11 cellular contexts compared by ENCODE assay signal in the genomic region with DNA sequence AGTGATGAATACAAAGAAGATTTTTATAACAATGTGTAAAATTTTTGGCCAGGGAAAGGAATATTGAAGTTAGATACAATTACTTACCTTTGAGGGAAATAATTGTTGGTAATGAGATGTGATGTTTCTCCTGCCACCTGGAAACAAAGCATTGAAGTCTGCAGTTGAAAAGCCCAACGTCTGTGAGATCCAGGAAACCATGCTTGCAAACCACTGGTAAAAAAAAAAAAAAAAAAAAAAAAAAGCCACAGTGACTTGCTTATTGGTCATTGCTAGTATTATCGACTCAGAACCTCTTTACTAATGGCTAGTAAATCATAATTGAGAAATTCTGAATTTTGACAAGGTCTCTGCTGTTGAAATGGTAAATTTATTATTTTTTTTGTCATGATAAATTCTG. TPM values are rescaled to one million over a fixed set of nuclear protein-coding genes. Genes with fewer than 3 reads are reported as not detected.
A peak's percentile ranks its signal among the peaks of the same experiment; 100 is the strongest.
DNase-seq lines count a peak whose midpoint lies in the region; ATAC-seq and TF ChIP-seq lines count a peak whose summit lies in the region.
"Had no signal": no experiment of that assay in that cellular context is flagged by ENCODE, and none has a peak within 500 bp of the region (broad histone marks: within the 10 kb centered on the region; RNA-seq: fewer than 3 reads in every experiment).

No MANE protein-coding gene starts in this region.

- no peak for DNase-seq in activated T-cell treated with anti-CD3 and anti-CD28 coated beads, Interleukin-2, amount 50 U/mL, for 72 hours
- DNase-seq in activated T-cell treated with anti-CD3 and anti-CD28 coated beads for 4 hours, result no peak
- DNase-seq in KG1 (lab: John Stamatoyannopoulos, UW), result peak; percentile 25
- DNase-seq in activated CD8-positive, alpha-beta T cell treated with anti-CD3 and anti-CD28 coated beads, Interleukin-2, amount 10 ng/mL, durations not matched to agents 7 days and 5 days, result no peak
- no peak for DNase-seq in spleen
- DNase-seq in head of caudate nucleus, result no peak
- DNase-seq in activated effector memory CD4-positive, alpha-beta T cell treated with anti-CD3 and anti-CD28 coated beads, Interleukin-2, amount 50 U/mL, for 16 hours, result no peak
- no peak for DNase-seq in DMS153 (lab: John Stamatoyannopoulos, UW)
- DNase-seq: stimulated activated CD4-positive, alpha-beta T cell treated with anti-CD3 and anti-CD28 coated beads, Interleukin-15, amount 100 ng/mL, for 24 hours had no signal

- WGBS in spleen, 5 donors, result 8 to 26% (median 12%) methylated on average over 2 of the region's 2 CpGs

- peak overlapping the region in 5 of 8 donors; percentile 9 to 83 (median 59) for H3K4me3 ChIP-seq in spleen
- H3K4me3 ChIP-seq: gastroesophageal sphincter had no signal

- no peaks in the 10 kb centered on the region for H3K27me3 ChIP-seq in spleen (replicated peaks in 1 of 7)
- H3K27me3 ChIP-seq: gastroesophageal sphincter had no signal

- ATAC-seq in activated T-cell treated with anti-CD3 and anti-CD28 coated beads, Interleukin-2, amount 50 U/mL, for 72 hours (replicated peaks in 1 of 2), result no peak
- ATAC-seq in activated CD8-positive, alpha-beta T cell treated with anti-CD3 and anti-CD28 coated beads, Interleukin-2, amount 10 ng/mL, durations not matched to agents 7 days and 5 days, result peak; percentile 21
- ATAC-seq: gastroesophageal sphincter had no signal

- no peaks in the 10 kb centered on the region for H3K9me3 ChIP-seq in spleen
- H3K9me3 ChIP-seq: gastroesophageal sphincter had no signal

- H3K4me3 Mint-ChIP-seq in activated T-cell treated with anti-CD3 and anti-CD28 coated beads, Interleukin-2, amount 50 U/mL, for 72 hours, result peak overlapping the region; percentile 81 to 93
- H3K4me3 Mint-ChIP-seq in activated CD8-positive, alpha-beta T cell treated with anti-CD3 and anti-CD28 coated beads, Interleukin-2, amount 10 ng/mL, durations not matched to agents 7 days and 5 days, result peak overlapping the region; percentile 68

- H3K4me1 Mint-ChIP-seq in activated T-cell treated with anti-CD3 and anti-CD28 coated beads, Interleukin-2, amount 50 U/mL, for 72 hours (ENCODE audit: low read depth), result peaks cover 57% of the 10 kb centered on the region
- peaks cover 61% of the 10 kb centered on the region for H3K4me1 Mint-ChIP-seq in activated CD8-positive, alpha-beta T cell treated with anti-CD3 and anti-CD28 coated beads, Interleukin-2, amount 10 ng/mL, durations not matched to agents 7 days and 5 days (ENCODE audit: low read depth)

- H3K27ac ChIP-seq in spleen, result peak overlapping the region in 6 of 8 donors; percentile 87 to 95 (median 90)

- H3K4me1 ChIP-seq in spleen, result peaks cover 26 to 100% (median 69%) of the 10 kb centered on the region in 6 donors

- intact Hi-C loops in spleen (cut with DNase I; ENCODE audit: low total_unique reads), result no loop called here
- intact Hi-C loops in head of caudate nucleus (cut with DNase I), result no loop called here

- peaks cover 0 to 69% (median 31%) of the 10 kb centered on the region in 6 donors for H3K36me3 ChIP-seq in spleen

- H3K9me3 Mint-ChIP-seq in activated T-cell treated with anti-CD3 and anti-CD28 coated beads, Interleukin-2, amount 50 U/mL, for 72 hours, result no peaks in the 10 kb centered on the region
- H3K9me3 Mint-ChIP-seq in activated CD8-positive, alpha-beta T cell treated with anti-CD3 and anti-CD28 coated beads, Interleukin-2, amount 10 ng/mL, durations not matched to agents 7 days and 5 days (ENCODE audit: insufficient read depth), result no peaks in the 10 kb centered on the region

- peak overlapping the region; percentile 99 for H3K27ac Mint-ChIP-seq in activated T-cell treated with anti-CD3 and anti-CD28 coated beads, Interleukin-2, amount 50 U/mL, for 72 hours
- H3K27ac Mint-ChIP-seq in activated CD8-positive, alpha-beta T cell treated with anti-CD3 and anti-CD28 coated beads, Interleukin-2, amount 10 ng/mL, durations not matched to agents 7 days and 5 days, result peak overlapping the region; percentile 82
- H3K27ac Mint-ChIP-seq: progenitor cell of endocrine pancreas had no signal

- no peaks in the 10 kb centered on the region for H3K27me3 Mint-ChIP-seq in activated T-cell treated with anti-CD3 and anti-CD28 coated beads, Interleukin-2, amount 50 U/mL, for 72 hours (ENCODE audit: low read depth)
- no peaks in the 10 kb centered on the region for H3K27me3 Mint-ChIP-seq in activated CD8-positive, alpha-beta T cell treated with anti-CD3 and anti-CD28 coated beads, Interleukin-2, amount 10 ng/mL, durations not matched to agents 7 days and 5 days (ENCODE audit: low read depth)

- H3K36me3 Mint-ChIP-seq in activated T-cell treated with anti-CD3 and anti-CD28 coated beads, Interleukin-2, amount 50 U/mL, for 72 hours (ENCODE audit: insufficient read depth in 2 of 2), result peaks cover 31 to 49% of the 10 kb centered on the region in 2 donors
- H3K36me3 Mint-ChIP-seq in activated CD8-positive, alpha-beta T cell treated with anti-CD3 and anti-CD28 coated beads, Interleukin-2, amount 10 ng/mL, durations not matched to agents 7 days and 5 days (ENCODE audit: low read depth), result peaks cover 39% of the 10 kb centered on the region

- no peak for TF ChIP-seq POLR2A in spleen (IDR thresholded peaks at IDR 0.05)

- TF ChIP-seq CTCF in spleen (IDR thresholded peaks at IDR 0.05 in 8 of 11, conservative IDR thresholded peaks at IDR 0.05 in 3 of 11), result no peak

- POLR2A ChIA-PET in activated CD8-positive, alpha-beta T cell treated with anti-CD3 and anti-CD28 coated beads, Interleukin-2, amount 10 ng/mL, durations not matched to agents 7 days and 5 days (lab: Charles Lee), result no interaction called here

- CTCF ChIA-PET in activated CD8-positive, alpha-beta T cell treated with anti-CD3 and anti-CD28 coated beads, Interleukin-2, amount 10 ng/mL, durations not matched to agents 7 days and 5 days (lab: Charles Lee), result interaction anchor here (5.4 to 17.7 kb wide), 2 partner anchors 19 to 31 kb away, joined by 32 to 484 read pairs; no protein-coding TSS in a partner anchor

RNA-seq across cellular contexts. Expression of a gene that starts 5.3 kb away (rescaled TPM):
- total RNA-seq in activated T-cell treated with anti-CD3 and anti-CD28 coated beads, Interleukin-2, amount 50 U/mL, for 72 hours, result 100 to 1,000 TPM; 123 to 155 TPM
- total RNA-seq in activated CD8-positive, alpha-beta T cell treated with anti-CD3 and anti-CD28 coated beads, Interleukin-2, amount 10 ng/mL, durations not matched to agents 7 days and 5 days, result 10 to 100 TPM; 12.9 to 14.5 TPM
- 100 to 1,000 TPM in 3 of 7 donors, 10 to 100 TPM in 4; 73.9 to 164 (median 97.6) TPM for total RNA-seq in spleen
- polyA plus RNA-seq in spleen, result 10 to 100 TPM; 35.0 to 52.0 (median 41.4) TPM

RNA-seq across cellular contexts. Expression of a gene that starts 24.5 kb away (rescaled TPM):
- 10 to 100 TPM; 38.3 to 44.4 TPM for total RNA-seq in activated T-cell treated with anti-CD3 and anti-CD28 coated beads, Interleukin-2, amount 50 U/mL, for 72 hours
- total RNA-seq in activated CD8-positive, alpha-beta T cell treated with anti-CD3 and anti-CD28 coated beads, Interleukin-2, amount 10 ng/mL, durations not matched to agents 7 days and 5 days, result 10 to 100 TPM; 28.3 to 30.4 TPM
- total RNA-seq in spleen, result 100 to 1,000 TPM in 1 of 7 donors, 10 to 100 TPM in 6; 43.8 to 101 (median 49.8) TPM
- polyA plus RNA-seq in spleen, result 10 to 100 TPM; 24.0 to 32.0 (median 27.7) TPM

Comparison
In these comparisons a context has a peak if more than half of its experiments do, and no peak if none do; other contexts are left out.
1. RNA of a gene that starts 5.3 kb away (total RNA-seq): 123 to 155 TPM in activated T-cell treated with anti-CD3 and anti-CD28 coated beads, Interleukin-2, amount 50 U/mL, for 72 hours and 73.9 to 164 TPM in spleen; 12.9 to 14.5 TPM in activated CD8-positive, alpha-beta T cell treated with anti-CD3 and anti-CD28 coated beads, Interleukin-2, amount 10 ng/mL, durations not matched to agents 7 days and 5 days; every median in the first group is over 4 times any median in the second.